Comparison of ENCODE assay signal across 1 cellular context in the genomic region with DNA sequence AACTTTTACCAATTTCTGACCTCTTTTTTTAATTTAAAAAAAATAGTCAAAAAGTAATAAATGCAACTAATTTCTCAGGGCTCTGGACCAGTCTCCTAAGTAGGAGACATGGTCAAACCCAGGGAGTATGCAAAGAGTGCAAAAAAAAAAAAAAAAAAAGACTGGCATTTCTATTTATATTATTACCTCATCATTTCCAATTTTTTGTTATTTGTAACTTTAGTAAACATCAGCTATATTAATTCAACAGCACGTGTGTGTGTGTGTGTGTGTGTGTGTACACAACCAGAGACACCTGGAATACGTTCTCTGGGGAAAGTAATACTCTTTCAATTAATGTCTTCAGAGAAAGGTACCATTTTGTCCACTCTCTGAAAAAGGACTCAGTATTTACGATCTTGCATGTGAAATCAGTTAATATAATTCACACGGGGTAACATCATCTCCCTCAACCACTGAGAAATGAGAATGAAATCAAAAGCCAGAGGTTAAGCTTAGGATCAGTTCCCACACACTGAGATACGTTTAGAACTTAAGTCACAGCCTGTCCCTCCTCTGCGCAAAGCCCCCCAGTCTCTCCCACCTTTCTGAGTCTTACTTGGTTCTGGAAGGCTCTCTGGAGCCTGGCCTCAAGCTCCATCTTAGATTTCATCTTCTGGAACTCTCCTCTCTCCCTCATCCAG.
TF ChIP-seq lines count a peak whose summit lies in the region.

No MANE protein-coding gene starts in this region.

TF ChIP-seq in GM12878, 131 proteins besides CTCF, POLR2A, EP300 and RAD21 (continued from another document):
- TF ChIP-seq, protein P1, sequence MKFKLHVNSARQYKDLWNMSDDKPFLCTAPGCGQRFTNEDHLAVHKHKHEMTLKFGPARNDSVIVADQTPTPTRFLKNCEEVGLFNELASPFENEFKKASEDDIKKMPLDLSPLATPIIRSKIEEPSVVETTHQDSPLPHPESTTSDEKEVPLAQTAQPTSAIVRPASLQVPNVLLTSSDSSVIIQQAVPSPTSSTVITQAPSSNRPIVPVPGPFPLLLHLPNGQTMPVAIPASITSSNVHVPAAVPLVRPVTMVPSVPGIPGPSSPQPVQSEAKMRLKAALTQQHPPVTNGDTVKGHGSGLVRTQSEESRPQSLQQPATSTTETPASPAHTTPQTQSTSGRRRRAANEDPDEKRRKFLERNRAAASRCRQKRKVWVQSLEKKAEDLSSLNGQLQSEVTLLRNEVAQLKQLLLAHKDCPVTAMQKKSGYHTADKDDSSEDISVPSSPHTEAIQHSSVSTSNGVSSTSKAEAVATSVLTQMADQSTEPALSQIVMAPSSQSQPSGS (IDR thresholded peaks at IDR 0.05; ENCODE audit: low read length) = peak; percentile 84
- TF ChIP-seq FOXK2 (IDR thresholded peaks at IDR 0.05) = no peak
- TF ChIP-seq, protein P2, sequence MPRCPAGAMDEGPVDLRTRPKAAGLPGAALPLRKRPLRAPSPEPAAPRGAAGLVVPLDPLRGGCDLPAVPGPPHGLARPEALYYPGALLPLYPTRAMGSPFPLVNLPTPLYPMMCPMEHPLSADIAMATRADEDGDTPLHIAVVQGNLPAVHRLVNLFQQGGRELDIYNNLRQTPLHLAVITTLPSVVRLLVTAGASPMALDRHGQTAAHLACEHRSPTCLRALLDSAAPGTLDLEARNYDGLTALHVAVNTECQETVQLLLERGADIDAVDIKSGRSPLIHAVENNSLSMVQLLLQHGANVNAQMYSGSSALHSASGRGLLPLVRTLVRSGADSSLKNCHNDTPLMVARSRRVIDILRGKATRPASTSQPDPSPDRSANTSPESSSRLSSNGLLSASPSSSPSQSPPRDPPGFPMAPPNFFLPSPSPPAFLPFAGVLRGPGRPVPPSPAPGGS (IDR thresholded peaks at IDR 0.05; ENCODE audit: borderline replicate concordance, insufficient read depth, low read depth, low read length, poor library complexity, severe bottlenecking) = peak; percentile 79
- TF ChIP-seq POLR2AphosphoS2 (IDR thresholded peaks at IDR 0.05; ENCODE audit: low read depth, low read length) = no peak
- TF ChIP-seq, protein P3, sequence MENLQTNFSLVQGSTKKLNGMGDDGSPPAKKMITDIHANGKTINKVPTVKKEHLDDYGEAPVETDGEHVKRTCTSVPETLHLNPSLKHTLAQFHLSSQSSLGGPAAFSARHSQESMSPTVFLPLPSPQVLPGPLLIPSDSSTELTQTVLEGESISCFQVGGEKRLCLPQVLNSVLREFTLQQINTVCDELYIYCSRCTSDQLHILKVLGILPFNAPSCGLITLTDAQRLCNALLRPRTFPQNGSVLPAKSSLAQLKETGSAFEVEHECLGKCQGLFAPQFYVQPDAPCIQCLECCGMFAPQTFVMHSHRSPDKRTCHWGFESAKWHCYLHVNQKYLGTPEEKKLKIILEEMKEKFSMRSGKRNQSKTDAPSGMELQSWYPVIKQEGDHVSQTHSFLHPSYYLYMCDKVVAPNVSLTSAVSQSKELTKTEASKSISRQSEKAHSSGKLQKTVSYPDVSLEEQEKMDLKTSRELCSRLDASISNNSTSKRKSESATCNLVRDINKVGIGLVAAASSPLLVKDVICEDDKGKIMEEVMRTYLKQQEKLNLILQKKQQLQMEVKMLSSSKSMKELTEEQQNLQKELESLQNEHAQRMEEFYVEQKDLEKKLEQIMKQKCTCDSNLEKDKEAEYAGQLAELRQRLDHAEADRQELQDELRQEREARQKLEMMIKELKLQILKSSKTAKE (IDR thresholded peaks at IDR 0.05; ENCODE audit: low read depth, poor library complexity, severe bottlenecking) = no peak
- TF ChIP-seq BRCA1 (IDR thresholded peaks at IDR 0.05; ENCODE audit: low read depth, low read length) = no peak
- 0 out of 2 replicates have a peak, but pooled peaks have one; percentile 42 for TF ChIP-seq POLR2AphosphoS5 (IDR thresholded peaks at IDR 0.05; ENCODE audit: low read length)
- TF ChIP-seq, protein P4, sequence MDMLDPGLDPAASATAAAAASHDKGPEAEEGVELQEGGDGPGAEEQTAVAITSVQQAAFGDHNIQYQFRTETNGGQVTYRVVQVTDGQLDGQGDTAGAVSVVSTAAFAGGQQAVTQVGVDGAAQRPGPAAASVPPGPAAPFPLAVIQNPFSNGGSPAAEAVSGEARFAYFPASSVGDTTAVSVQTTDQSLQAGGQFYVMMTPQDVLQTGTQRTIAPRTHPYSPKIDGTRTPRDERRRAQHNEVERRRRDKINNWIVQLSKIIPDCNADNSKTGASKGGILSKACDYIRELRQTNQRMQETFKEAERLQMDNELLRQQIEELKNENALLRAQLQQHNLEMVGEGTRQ (IDR thresholded peaks at IDR 0.05; ENCODE audit: borderline replicate concordance, low read depth, low read length) = no peak
- 0 out of 2 replicates have a peak, but pooled peaks have one; percentile 11 for TF ChIP-seq ZNF687 (IDR thresholded peaks at IDR 0.05)
- TF ChIP-seq RCOR1 (conservative IDR thresholded peaks at IDR 0.05; ENCODE audit: low read depth, low read length) = no peak
- TF ChIP-seq ETV6 (conservative IDR thresholded peaks at IDR 0.05 in 1 of 2, IDR thresholded peaks at IDR 0.05 in 1 of 2; ENCODE audit: borderline replicate concordance in 1 of 2, low read depth in 1 of 2) = 0 out of 4 replicates have a peak, but pooled peaks of 1 of the 2 experiments have one; percentile 27
- no peak for TF ChIP-seq NBN (IDR thresholded peaks at IDR 0.05)
- 0 out of 2 replicates have a peak, but pooled peaks have one; percentile 18 for TF ChIP-seq TCF12 (IDR thresholded peaks at IDR 0.05; ENCODE audit: low read depth, low read length)
- no peak for TF ChIP-seq HCFC1 (IDR thresholded peaks at IDR 0.05; ENCODE audit: low read length)
- TF ChIP-seq RUNX3 (IDR thresholded peaks at IDR 0.05; ENCODE audit: low read length) = peak; percentile 39; the same call in 1 of the 2 replicates
- TF ChIP-seq FOXM1 (IDR thresholded peaks at IDR 0.05; ENCODE audit: low read depth, low read length) = no peak; the same call in 1 of the 2 replicates
- TF ChIP-seq GATAD2B (conservative IDR thresholded peaks at IDR 0.05; ENCODE audit: low read depth) = peak; percentile 75
- TF ChIP-seq NR2F1 (conservative IDR thresholded peaks at IDR 0.05) = 0 out of 2 replicates have a peak, but pooled peaks have one; percentile 45
